15 cellular contexts compared by ENCODE assay signal in genomic region chr7:50362142-50362541, GRCh38. TPM values are rescaled to one million over a fixed set of nuclear protein-coding genes. Genes with fewer than 3 reads are reported as not detected.
DNase-seq lines count a peak whose midpoint lies in the region; ATAC-seq and TF ChIP-seq lines count a peak whose summit lies in the region.
"Had no signal": no experiment of that assay in that cellular context is flagged by ENCODE, and none has a peak within 500 bp of the region (broad histone marks: within the 10 kb centered on the region; RNA-seq: fewer than 3 reads in every experiment).

No MANE protein-coding gene starts in this region.

- peak overlapping the region; percentile 16; the same call in 1 of the 2 replicates for H3K9ac ChIP-seq in DND-41 (ENCODE audit: low read depth, low read length)

- no peak for DNase-seq in CD4-positive, CD25-positive, alpha-beta regulatory T cell
- no peak for DNase-seq in DND-41
- DNase-seq in activated T-cell treated with anti-CD3 and anti-CD28 coated beads, Interleukin-2, amount 50 U/mL, for 48 hours, result peak; percentile 44 to 50
- no peak for DNase-seq in naive thymus-derived CD4-positive, alpha-beta T cell
- DNase-seq in NCI-H2107 (lab: John Stamatoyannopoulos, UW), result no peak
- no peak for DNase-seq in left lung
- DNase-seq: hippocampal formation, mammary epithelial cell, NCI-H524 treated with DMSO at 0.1 percent for 48 hours, posterior cingulate gyrus, Right ventricle myocardium superior had no signal

- H2AFZ ChIP-seq in DND-41 (ENCODE audit: low read depth, low read length), result no peak overlapping the region

- H3K27me3 ChIP-seq in CD4-positive, CD25-positive, alpha-beta regulatory T cell (ENCODE audit: control insufficient read depth, insufficient read depth, low read length), result no peaks in the 10 kb centered on the region
- H3K27me3 ChIP-seq in DND-41 (ENCODE audit: insufficient read depth, low read length, poor library complexity) (no peaks in the 10 kb centered on the region), left lung (no peaks in the 10 kb centered on the region)
- H3K27me3 ChIP-seq in naive thymus-derived CD4-positive, alpha-beta T cell (ENCODE audit: control insufficient read depth in 2 of 2, insufficient read depth in 2 of 2, low read length in 2 of 2), result no peaks in the 10 kb centered on the region
- H3K27me3 ChIP-seq: suprapubic skin had no signal

- CTCF ChIA-PET in naive thymus-derived CD4-positive, alpha-beta T cell (lab: Charles Lee), result interaction anchor here (0.8 to 15.2 kb wide), 10 partner anchors 10 to 156 kb away, joined by 3 to 210 read pairs (median 8); partner anchors contain the start of gene IKZF1

- intact Hi-C loops in naive thymus-derived CD4-positive, alpha-beta T cell (cut with micrococcal nuclease), result no loop called here
- intact Hi-C loops in left lung (cut with DNase I), result loop anchor here in 1 of 2 donors (10.0 kb wide), 1 partner anchor 147 kb away; no protein-coding TSS in a partner anchor

- peaks cover 48 to 100% (median 86%) of the 10 kb centered on the region in 4 donors for H3K4me1 Mint-ChIP-seq in CD4-positive, CD25-positive, alpha-beta regulatory T cell
- H3K4me1 Mint-ChIP-seq in naive thymus-derived CD4-positive, alpha-beta T cell, result peaks cover 79 to 100% (median 99%) of the 10 kb centered on the region in 7 donors

- H3K9me3 Mint-ChIP-seq in CD4-positive, CD25-positive, alpha-beta regulatory T cell, result peaks cover 0 to 1% (median 0%) of the 10 kb centered on the region in 7 donors
- peaks cover 0 to 7% (median 0%) of the 10 kb centered on the region in 11 donors for H3K9me3 Mint-ChIP-seq in naive thymus-derived CD4-positive, alpha-beta T cell

- no peaks in the 10 kb centered on the region for H3K27me3 Mint-ChIP-seq in CD4-positive, CD25-positive, alpha-beta regulatory T cell
- H3K27me3 Mint-ChIP-seq in naive thymus-derived CD4-positive, alpha-beta T cell, result no peaks in the 10 kb centered on the region

- H3K27ac ChIP-seq in CD4-positive, CD25-positive, alpha-beta regulatory T cell (ENCODE audit: insufficient read depth, low read length, poor library complexity, severe bottlenecking), result peak overlapping the region; percentile 97
- H3K27ac ChIP-seq in DND-41 (ENCODE audit: low read length) (peak overlapping the region; percentile 95), left lung (peak overlapping the region in 1 of 2 donors; percentile 20)
- peak overlapping the region; percentile 94 for H3K27ac ChIP-seq in naive thymus-derived CD4-positive, alpha-beta T cell (ENCODE audit: low read depth, low read length)
- H3K27ac ChIP-seq: suprapubic skin had no signal

- peak overlapping the region; percentile 75 to 85 (median 80) for H3K4me3 Mint-ChIP-seq in CD4-positive, CD25-positive, alpha-beta regulatory T cell
- peak overlapping the region; percentile 73 to 89 (median 81) for H3K4me3 Mint-ChIP-seq in naive thymus-derived CD4-positive, alpha-beta T cell

- no peaks in the 10 kb centered on the region for H4K20me1 ChIP-seq in DND-41 (ENCODE audit: insufficient read depth, low read length)

- peaks cover 100% of the 10 kb centered on the region for H3K4me1 ChIP-seq in CD4-positive, CD25-positive, alpha-beta regulatory T cell (ENCODE audit: control insufficient read depth, insufficient read depth, low read length, poor library complexity, severe bottlenecking)
- H3K4me1 ChIP-seq in DND-41 (ENCODE audit: insufficient read depth, low read length), result peaks cover 62% of the 10 kb centered on the region
- peaks cover 94 to 95% of the 10 kb centered on the region in 2 donors for H3K4me1 ChIP-seq in naive thymus-derived CD4-positive, alpha-beta T cell (ENCODE audit: control insufficient read depth in 2 of 2, insufficient read depth in 2 of 2, low read length in 2 of 2)
- peaks cover 0 to 53% of the 10 kb centered on the region in 2 donors for H3K4me1 ChIP-seq in left lung
- H3K4me1 ChIP-seq: suprapubic skin had no signal

- H3K79me2 ChIP-seq in DND-41 (ENCODE audit: insufficient read depth, low read length), result peaks cover 87% of the 10 kb centered on the region

- no peak for ATAC-seq in CD4-positive, CD25-positive, alpha-beta regulatory T cell (ENCODE audit: low read depth in 2 of 2)
- ATAC-seq in DND-41 (ENCODE audit: insufficient read depth, low read depth) (no peak), left lung (no peak), HG03520 (IDR thresholded peaks at IDR 0.05; ENCODE audit: unreplicated experiment) (no peak)
- ATAC-seq in naive thymus-derived CD4-positive, alpha-beta T cell, result no peak
- ATAC-seq: HCT116 had no signal

- POLR2A ChIA-PET in naive thymus-derived CD4-positive, alpha-beta T cell (lab: Charles Lee), result interaction anchor here (0.9 to 43.0 kb wide), 8 partner anchors 2 to 154 kb away, joined by 3 to 2368 read pairs (median 187); partner anchors contain the start of gene IKZF1

- H3K27ac Mint-ChIP-seq in CD4-positive, CD25-positive, alpha-beta regulatory T cell, result peak overlapping the region in 2 of 3 donors; percentile 98 to 99
- H3K27ac Mint-ChIP-seq in naive thymus-derived CD4-positive, alpha-beta T cell, result peak overlapping the region in 6 of 9 donors; percentile 91 to 100 (median 100)

- no peaks in the 10 kb centered on the region for H3K9me3 ChIP-seq in CD4-positive, CD25-positive, alpha-beta regulatory T cell (ENCODE audit: control insufficient read depth in 2 of 2, low read length in 2 of 2)
- H3K9me3 ChIP-seq in DND-41 (ENCODE audit: insufficient read depth, low read length, severe bottlenecking) (no peaks in the 10 kb centered on the region), left lung (no peaks in the 10 kb centered on the region)
- H3K9me3 ChIP-seq in naive thymus-derived CD4-positive, alpha-beta T cell (ENCODE audit: control insufficient read depth in 2 of 3, low read length in 3 of 3), result no peaks in the 10 kb centered on the region
- H3K9me3 ChIP-seq: suprapubic skin had no signal

- H3K36me3 Mint-ChIP-seq in CD4-positive, CD25-positive, alpha-beta regulatory T cell, result peaks cover 64% of the 10 kb centered on the region
- peaks cover 5 to 81% (median 65%) of the 10 kb centered on the region in 5 donors for H3K36me3 Mint-ChIP-seq in naive thymus-derived CD4-positive, alpha-beta T cell

- TF ChIP-seq CTCF in DND-41 (IDR thresholded peaks at IDR 0.05; ENCODE audit: borderline replicate concordance, extremely low read depth, low read length, poor library complexity, severe bottlenecking), result no peak
- TF ChIP-seq CTCF in left lung (IDR thresholded peaks at IDR 0.05), result no peak

- H3K4me3 ChIP-seq in CD4-positive, CD25-positive, alpha-beta regulatory T cell (ENCODE audit: low read depth, low read length), result peak overlapping the region; percentile 66
- H3K4me3 ChIP-seq in DND-41 (ENCODE audit: low read depth in 1 of 2, low read length in 2 of 2), result no peak overlapping the region
- peak overlapping the region; percentile 43 for H3K4me3 ChIP-seq in naive thymus-derived CD4-positive, alpha-beta T cell (ENCODE audit: low read length)
- no peak overlapping the region for H3K4me3 ChIP-seq in left lung
- H3K4me3 ChIP-seq: suprapubic skin had no signal

- H3K36me3 ChIP-seq in CD4-positive, CD25-positive, alpha-beta regulatory T cell (ENCODE audit: control insufficient read depth, insufficient read depth, low read length), result peaks cover 48% of the 10 kb centered on the region
- H3K36me3 ChIP-seq in DND-41 (ENCODE audit: insufficient read depth, low read length), result peaks cover 69% of the 10 kb centered on the region
- H3K36me3 ChIP-seq in naive thymus-derived CD4-positive, alpha-beta T cell (ENCODE audit: control insufficient read depth in 2 of 3, insufficient read depth in 3 of 3, low read length in 3 of 3), result peaks cover 0 to 42% (median 3%) of the 10 kb centered on the region in 3 experiments
- no peaks in the 10 kb centered on the region for H3K36me3 ChIP-seq in left lung
- H3K36me3 ChIP-seq: suprapubic skin had no signal

- H3K4me2 ChIP-seq in DND-41 (ENCODE audit: insufficient read depth, low read length), result no peak overlapping the region

RNA-seq across cellular contexts. Expression of gene IKZF1, which starts 57.6 kb away (rescaled TPM):
- total RNA-seq in CD4-positive, CD25-positive, alpha-beta regulatory T cell, result 376 TPM
- 100 to 1,000 TPM; 153 to 176 (median 164) TPM for polyA plus RNA-seq in CD4-positive, CD25-positive, alpha-beta regulatory T cell
- total RNA-seq in naive thymus-derived CD4-positive, alpha-beta T cell, result 100 to 1,000 TPM; 388 to 548 (median 463) TPM
- polyA plus RNA-seq in naive thymus-derived CD4-positive, alpha-beta T cell, result 100 to 1,000 TPM; 258 to 318 TPM
- total RNA-seq in left lung, result 10 to 100 TPM; 19.0 to 50.2 TPM
- total RNA-seq: mammary epithelial cell had no signal
- polyA plus RNA-seq: keratinocyte had no signal

Comparison
In these comparisons a context has a peak if more than half of its experiments do, and no peak if none do; other contexts are left out.
1. DNase-seq: peak in activated T-cell treated with anti-CD3 and anti-CD28 coated beads, Interleukin-2, amount 50 U/mL, for 48 hours (2 of 2); none in CD4-positive, CD25-positive, alpha-beta regulatory T cell (0 of 3), DND-41 (single experiment), naive thymus-derived CD4-positive, alpha-beta T cell (0 of 9), NCI-H2107 (single experiment) and left lung (0 of 2).
2. H3K4me3 ChIP-seq: peak in CD4-positive, CD25-positive, alpha-beta regulatory T cell (single experiment) and naive thymus-derived CD4-positive, alpha-beta T cell (single experiment); none in DND-41 (0 of 2) and left lung (0 of 2).